1 cellular context compared by ENCODE assay signal in genomic region chr17:17599965-17600364, GRCh38.
TF ChIP-seq lines count a peak whose summit lies in the region.

No MANE protein-coding gene starts in this region.

TF ChIP-seq in H1, 55 proteins besides CTCF, POLR2A, EP300 and RAD21:
- TF ChIP-seq, protein P1, sequence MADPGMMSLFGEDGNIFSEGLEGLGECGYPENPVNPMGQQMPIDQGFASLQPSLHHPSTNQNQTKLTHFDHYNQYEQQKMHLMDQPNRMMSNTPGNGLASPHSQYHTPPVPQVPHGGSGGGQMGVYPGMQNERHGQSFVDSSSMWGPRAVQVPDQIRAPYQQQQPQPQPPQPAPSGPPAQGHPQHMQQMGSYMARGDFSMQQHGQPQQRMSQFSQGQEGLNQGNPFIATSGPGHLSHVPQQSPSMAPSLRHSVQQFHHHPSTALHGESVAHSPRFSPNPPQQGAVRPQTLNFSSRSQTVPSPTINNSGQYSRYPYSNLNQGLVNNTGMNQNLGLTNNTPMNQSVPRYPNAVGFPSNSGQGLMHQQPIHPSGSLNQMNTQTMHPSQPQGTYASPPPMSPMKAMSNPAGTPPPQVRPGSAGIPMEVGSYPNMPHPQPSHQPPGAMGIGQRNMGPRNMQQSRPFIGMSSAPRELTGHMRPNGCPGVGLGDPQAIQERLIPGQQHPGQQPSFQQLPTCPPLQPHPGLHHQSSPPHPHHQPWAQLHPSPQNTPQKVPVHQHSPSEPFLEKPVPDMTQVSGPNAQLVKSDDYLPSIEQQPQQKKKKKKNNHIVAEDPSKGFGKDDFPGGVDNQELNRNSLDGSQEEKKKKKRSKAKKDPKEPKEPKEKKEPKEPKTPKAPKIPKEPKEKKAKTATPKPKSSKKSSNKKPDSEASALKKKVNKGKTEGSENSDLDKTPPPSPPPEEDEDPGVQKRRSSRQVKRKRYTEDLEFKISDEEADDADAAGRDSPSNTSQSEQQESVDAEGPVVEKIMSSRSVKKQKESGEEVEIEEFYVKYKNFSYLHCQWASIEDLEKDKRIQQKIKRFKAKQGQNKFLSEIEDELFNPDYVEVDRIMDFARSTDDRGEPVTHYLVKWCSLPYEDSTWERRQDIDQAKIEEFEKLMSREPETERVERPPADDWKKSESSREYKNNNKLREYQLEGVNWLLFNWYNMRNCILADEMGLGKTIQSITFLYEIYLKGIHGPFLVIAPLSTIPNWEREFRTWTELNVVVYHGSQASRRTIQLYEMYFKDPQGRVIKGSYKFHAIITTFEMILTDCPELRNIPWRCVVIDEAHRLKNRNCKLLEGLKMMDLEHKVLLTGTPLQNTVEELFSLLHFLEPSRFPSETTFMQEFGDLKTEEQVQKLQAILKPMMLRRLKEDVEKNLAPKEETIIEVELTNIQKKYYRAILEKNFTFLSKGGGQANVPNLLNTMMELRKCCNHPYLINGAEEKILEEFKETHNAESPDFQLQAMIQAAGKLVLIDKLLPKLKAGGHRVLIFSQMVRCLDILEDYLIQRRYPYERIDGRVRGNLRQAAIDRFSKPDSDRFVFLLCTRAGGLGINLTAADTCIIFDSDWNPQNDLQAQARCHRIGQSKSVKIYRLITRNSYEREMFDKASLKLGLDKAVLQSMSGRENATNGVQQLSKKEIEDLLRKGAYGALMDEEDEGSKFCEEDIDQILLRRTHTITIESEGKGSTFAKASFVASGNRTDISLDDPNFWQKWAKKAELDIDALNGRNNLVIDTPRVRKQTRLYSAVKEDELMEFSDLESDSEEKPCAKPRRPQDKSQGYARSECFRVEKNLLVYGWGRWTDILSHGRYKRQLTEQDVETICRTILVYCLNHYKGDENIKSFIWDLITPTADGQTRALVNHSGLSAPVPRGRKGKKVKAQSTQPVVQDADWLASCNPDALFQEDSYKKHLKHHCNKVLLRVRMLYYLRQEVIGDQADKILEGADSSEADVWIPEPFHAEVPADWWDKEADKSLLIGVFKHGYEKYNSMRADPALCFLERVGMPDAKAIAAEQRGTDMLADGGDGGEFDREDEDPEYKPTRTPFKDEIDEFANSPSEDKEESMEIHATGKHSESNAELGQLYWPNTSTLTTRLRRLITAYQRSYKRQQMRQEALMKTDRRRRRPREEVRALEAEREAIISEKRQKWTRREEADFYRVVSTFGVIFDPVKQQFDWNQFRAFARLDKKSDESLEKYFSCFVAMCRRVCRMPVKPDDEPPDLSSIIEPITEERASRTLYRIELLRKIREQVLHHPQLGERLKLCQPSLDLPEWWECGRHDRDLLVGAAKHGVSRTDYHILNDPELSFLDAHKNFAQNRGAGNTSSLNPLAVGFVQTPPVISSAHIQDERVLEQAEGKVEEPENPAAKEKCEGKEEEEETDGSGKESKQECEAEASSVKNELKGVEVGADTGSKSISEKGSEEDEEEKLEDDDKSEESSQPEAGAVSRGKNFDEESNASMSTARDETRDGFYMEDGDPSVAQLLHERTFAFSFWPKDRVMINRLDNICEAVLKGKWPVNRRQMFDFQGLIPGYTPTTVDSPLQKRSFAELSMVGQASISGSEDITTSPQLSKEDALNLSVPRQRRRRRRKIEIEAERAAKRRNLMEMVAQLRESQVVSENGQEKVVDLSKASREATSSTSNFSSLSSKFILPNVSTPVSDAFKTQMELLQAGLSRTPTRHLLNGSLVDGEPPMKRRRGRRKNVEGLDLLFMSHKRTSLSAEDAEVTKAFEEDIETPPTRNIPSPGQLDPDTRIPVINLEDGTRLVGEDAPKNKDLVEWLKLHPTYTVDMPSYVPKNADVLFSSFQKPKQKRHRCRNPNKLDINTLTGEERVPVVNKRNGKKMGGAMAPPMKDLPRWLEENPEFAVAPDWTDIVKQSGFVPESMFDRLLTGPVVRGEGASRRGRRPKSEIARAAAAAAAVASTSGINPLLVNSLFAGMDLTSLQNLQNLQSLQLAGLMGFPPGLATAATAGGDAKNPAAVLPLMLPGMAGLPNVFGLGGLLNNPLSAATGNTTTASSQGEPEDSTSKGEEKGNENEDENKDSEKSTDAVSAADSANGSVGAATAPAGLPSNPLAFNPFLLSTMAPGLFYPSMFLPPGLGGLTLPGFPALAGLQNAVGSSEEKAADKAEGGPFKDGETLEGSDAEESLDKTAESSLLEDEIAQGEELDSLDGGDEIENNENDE (IDR thresholded peaks at IDR 0.05; ENCODE audit: insufficient replicate concordance, low read length), result no peak
- TF ChIP-seq CHD1 (IDR thresholded peaks at IDR 0.05; ENCODE audit: low read depth, low read length) (no peak), SP2 (IDR thresholded peaks at IDR 0.05; ENCODE audit: low read length) (no peak), RNF2 (IDR thresholded peaks at IDR 0.05; ENCODE audit: borderline replicate concordance, low read depth, low read length, missing control alignments, poor library complexity, severe bottlenecking) (no peak), TAF7 (optimal IDR thresholded peaks at IDR 0.05; ENCODE audit: borderline replicate concordance, low read depth, low read length) (no peak), PHF8 (conservative IDR thresholded peaks at IDR 0.05; ENCODE audit: low read depth, low read length) (no peak), JUND (IDR thresholded peaks at IDR 0.05; ENCODE audit: low read length) (no peak), SP4 (IDR thresholded peaks at IDR 0.05; ENCODE audit: low read length) (no peak), KDM5A (IDR thresholded peaks at IDR 0.05; ENCODE audit: low read length) (no peak), EGR1 (IDR thresholded peaks at IDR 0.05; ENCODE audit: borderline replicate concordance, low read depth, low read length) (no peak), MAFK (IDR thresholded peaks at IDR 0.05; ENCODE audit: low read depth, low read length) (no peak), NRF1 (IDR thresholded peaks at IDR 0.05; ENCODE audit: low read depth, low read length) (no peak)
